19 cellular contexts compared by ENCODE assay signal in the genomic region with DNA sequence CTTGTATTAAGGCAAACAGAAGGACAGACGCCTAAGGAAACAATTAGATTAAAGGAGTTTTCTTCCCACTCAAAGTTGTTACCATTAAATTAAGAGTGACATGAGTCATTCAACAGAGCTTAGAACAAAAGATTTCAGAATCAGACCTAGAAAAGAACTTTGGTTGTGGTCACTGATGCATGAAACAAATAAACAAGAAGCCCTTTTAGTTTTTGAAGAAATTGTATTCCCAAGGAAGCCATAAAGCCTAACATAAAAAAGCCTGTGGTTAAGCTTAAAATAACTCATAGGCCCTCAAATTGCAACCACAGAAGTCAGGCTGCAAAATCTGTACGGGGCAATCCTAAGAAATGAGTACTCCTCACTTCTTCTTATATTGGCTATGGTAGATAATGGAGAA. TPM values are rescaled to one million over a fixed set of nuclear protein-coding genes. Genes with fewer than 3 reads are reported as not detected.
DNase-seq lines count a peak whose midpoint lies in the region; ATAC-seq lines count a peak whose summit lies in the region.
"Had no signal": no experiment of that assay in that cellular context is flagged by ENCODE, and none has a peak within 500 bp of the region (broad histone marks: within the 10 kb centered on the region; RNA-seq: fewer than 3 reads in every experiment).

No MANE protein-coding gene starts in this region.

- peak; percentile 18 for DNase-seq in Jurkat, Clone E6-1 (ENCODE audit: low read depth, low spot score)
- peak; percentile 44 for DNase-seq in SK-MEL-5 (ENCODE audit: low read depth, low spot score)
- DNase-seq in myocyte (ENCODE audit: low read depth) = peak; percentile 52
- no peak for DNase-seq in ACHN
- no peak for DNase-seq in H7
- DNase-seq: Caco-2; CD4-positive, CD25-positive, alpha-beta regulatory T cell; GF-D8; NCI-H1105; NCI-H2081 treated with DMSO at 0.1 percent for 48 hours; NCI-H226; NCI-H524; T-helper 2 cell had no signal

- peak overlapping the region; percentile 67 for H3K4me2 ChIP-seq in BLaER1
- H3K4me2 ChIP-seq: A549, KMS-11 had no signal

- H3K27me3 ChIP-seq in BLaER1 (no peaks in the 10 kb centered on the region), H7 (ENCODE audit: control insufficient read depth, insufficient read depth, low read length) (no peaks in the 10 kb centered on the region; the same call in 1 of the 2 replicates)

- H3K36me3 ChIP-seq in BLaER1 = no peaks in the 10 kb centered on the region
- H3K36me3 ChIP-seq in H7 (replicated peaks; ENCODE audit: control insufficient read depth, insufficient read depth, low read length) = no peaks in the 10 kb centered on the region
- H3K36me3 ChIP-seq: SJSA1 had no signal

- ATAC-seq in GM21390 (IDR thresholded peaks at IDR 0.05; ENCODE audit: unreplicated experiment) = no peak
- ATAC-seq: A549, HepG2 had no signal

- no peak overlapping the region for H3K9ac ChIP-seq in BLaER1
- H3K9ac ChIP-seq: KMS-11 had no signal

- no peak overlapping the region for H3K4me3 ChIP-seq in BLaER1
- H3K4me3 ChIP-seq in Jurkat, Clone E6-1 (ENCODE audit: low read length) = no peak overlapping the region
- no peak overlapping the region for H3K4me3 ChIP-seq in H7 (ENCODE audit: insufficient read depth, low read depth, low read length)
- H3K4me3 ChIP-seq: A549, SJSA1 had no signal

- no peak overlapping the region for H3K27ac ChIP-seq in BLaER1
- H3K27ac ChIP-seq: A549, KMS-11, SJSA1 had no signal

- peaks cover 19% of the 10 kb centered on the region for H3K4me1 ChIP-seq in BLaER1
- H3K4me1 ChIP-seq: A549, Caco-2, SJSA1 had no signal

- in situ Hi-C loops in SK-MEL-5 (cut with HindIII; ENCODE audit: low pct_unique_long_range_greater_than_20kb, low sequenced_read_pairs) = loop anchor here (25.0 kb wide), 1 partner anchor 106 kb away; the partner anchor contains the start of genes RPP21 and TRIM39
- in situ Hi-C loops in ACHN (cut with HindIII; ENCODE audit: low pct_ligation_motif_present, low pct_unique_long_range_greater_than_20kb, low sequenced_read_pairs) = loop anchor here (25.0 kb wide), 1 partner anchor 156 kb away; no protein-coding TSS in a partner anchor

- H3K9me3 ChIP-seq in BLaER1 = no peaks in the 10 kb centered on the region
- H3K9me3 ChIP-seq: A549, Caco-2, SJSA1 had no signal

- no peaks in the 10 kb centered on the region for H4K20me1 ChIP-seq in BLaER1

RNA-seq across cellular contexts. Expression of gene TRIM26, which starts 17.9 kb away (rescaled TPM):
- 42.1 TPM for polyA plus RNA-seq in Jurkat, Clone E6-1 (2012; ENCODE audit: insufficient read depth, insufficient read length)
- 24.7 and 25.0 TPM in 2 replicates for total RNA-seq in SK-MEL-5 (2014; rRNA removed; shearing (Covaris generic))
- polyA plus RNA-seq in SK-MEL-5 (2015; cell fraction: cytosol; rRNA removed) = 37.3 and 39.6 TPM in 2 replicates
- 27.4 and 32.8 TPM in 2 replicates for polyA plus RNA-seq in SK-MEL-5 (2015; cell fraction: nucleus; rRNA removed)
- 13.7 and 22.4 TPM in 2 replicates for total RNA-seq in myocyte
- 26.9 TPM for polyA plus RNA-seq in myocyte (2012)
- total RNA-seq in H7 (2014; rRNA removed; shearing (Covaris generic)) = 22.8 and 28.3 TPM in 2 replicates

Comparison
In these comparisons a context has a peak if more than half of its experiments do, and no peak if none do; other contexts are left out.
1. DNase-seq: peak in Jurkat, Clone E6-1 (single experiment), SK-MEL-5 (single experiment) and myocyte (single experiment); none in ACHN (single experiment) and H7 (single experiment).